In the genomic region with DNA sequence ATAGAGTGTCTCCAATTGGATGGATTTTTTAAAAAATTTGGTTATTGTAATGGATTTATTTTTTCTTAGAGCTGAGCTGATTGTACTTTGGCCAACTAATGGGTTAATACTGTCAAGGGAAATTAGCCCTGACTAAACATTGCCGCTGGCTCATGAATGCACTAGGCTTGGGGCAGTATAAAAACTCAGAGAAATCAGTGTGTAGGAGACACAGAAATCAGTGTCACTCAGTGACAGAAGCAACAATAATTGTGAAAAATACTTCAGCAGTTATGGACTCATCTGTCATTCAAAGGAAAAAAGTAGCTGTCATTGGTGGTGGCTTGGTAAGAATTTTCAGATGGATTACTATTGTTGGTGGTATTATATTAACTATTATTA, we compare ENCODE assay signal across 8 cellular contexts. TPM values are rescaled to one million over a fixed set of nuclear protein-coding genes. Genes with fewer than 3 reads are reported as not detected.
DNase-seq lines count a peak whose midpoint lies in the region; ATAC-seq and TF ChIP-seq lines count a peak whose summit lies in the region.

TSS of gene KMO (plus strand) at position 206 of the 381 bp plus-strand sequence. CDS start at position 273, 67 bp downstream.

- H3K4me1 ChIP-seq in BE2C: no peaks in the 10 kb centered on the region
- peaks cover 5% of the 10 kb centered on the region for H3K4me1 ChIP-seq in hepatocyte (ENCODE audit: insufficient read depth)

- no peaks in the 10 kb centered on the region for H3K9me2 ChIP-seq in hepatocyte (replicated peaks; ENCODE audit: insufficient read depth)

- no peak within 1 kb of the TSS for H3K27ac ChIP-seq in hepatocyte

- no peaks in the 10 kb centered on the region for H3K9me3 ChIP-seq in BE2C
- no peaks in the 10 kb centered on the region for H3K9me3 ChIP-seq in hepatocyte (ENCODE audit: low read depth)

- 19% methylated on average over 1 of the region's 1 CpG for WGBS in hepatocyte (ENCODE audit: low lambda C conversion rate, missing lambda C conversion rate)

- peak within 1 kb of the TSS; percentile 53; the same call in 1 of the 2 replicates for H3K4me3 Mint-ChIP-seq in WTC11
- peak within 1 kb of the TSS; percentile 87 to 94 for H3K4me3 Mint-ChIP-seq in stimulated activated naive CD8-positive, alpha-beta T cell treated with anti-CD3 and anti-CD28 coated beads, Interleukin-15, amount 100 ng/mL, for 72 hours

- H3K27me3 ChIP-seq in BE2C (peaks cover 37% of the 10 kb centered on the region), hepatocyte (peaks cover 3% of the 10 kb centered on the region)

- in situ Hi-C loops in GM13976 (cut with MboI; ENCODE audit: low sequenced_read_pairs, unreplicated experiment): no loop called here

- no peak for DNase-seq in BE2C
- no peak for DNase-seq in WTC11 (ENCODE audit: low spot score)
- peak; percentile 23 for DNase-seq in hepatocyte (ENCODE audit: low spot score)
- no peak for DNase-seq in stimulated activated naive CD8-positive, alpha-beta T cell treated with anti-CD3 and anti-CD28 coated beads, Interleukin-15, amount 100 ng/mL, for 72 hours
- no peak for DNase-seq in GM13976 (ENCODE audit: low spot score)
- DNase-seq in iPS-NIHi11 (ENCODE audit: low spot score): no peak

- H4K20me1 ChIP-seq in hepatocyte (ENCODE audit: insufficient read depth, poor library complexity, severe bottlenecking): no peaks in the 10 kb centered on the region

- H3K4me3 ChIP-seq in BE2C (ENCODE audit: low read depth, low read length) (peak within 1 kb of the TSS; percentile 69), hepatocyte (peak within 1 kb of the TSS; percentile 16)

- peak within 1 kb of the TSS; percentile 79 for H2AFZ ChIP-seq in hepatocyte

- H3K79me2 ChIP-seq in hepatocyte: no peaks in the 10 kb centered on the region

- ATAC-seq in GM19023 (IDR thresholded peaks at IDR 0.05; ENCODE audit: unreplicated experiment): peak; percentile 31
- peak; percentile 32 for ATAC-seq in HG03159 (IDR thresholded peaks at IDR 0.05; ENCODE audit: unreplicated experiment)
- no peak for ATAC-seq in WTC11
- peak; percentile 51 for ATAC-seq in stimulated activated naive CD8-positive, alpha-beta T cell treated with anti-CD3 and anti-CD28 coated beads, Interleukin-15, amount 100 ng/mL, for 72 hours

- CTCF ChIA-PET in WTC11 (lab: Charles Lee): no interaction called here

- H3K4me2 ChIP-seq in hepatocyte: peak within 1 kb of the TSS; percentile 71

- no peaks in the 10 kb centered on the region for H3K36me3 Mint-ChIP-seq in WTC11

- H3K4me1 Mint-ChIP-seq in WTC11: peaks cover 14% of the 10 kb centered on the region
- H3K4me1 Mint-ChIP-seq in stimulated activated naive CD8-positive, alpha-beta T cell treated with anti-CD3 and anti-CD28 coated beads, Interleukin-15, amount 100 ng/mL, for 72 hours: peaks cover 20% of the 10 kb centered on the region

- H3K27me3 Mint-ChIP-seq in WTC11 (ENCODE audit: low read depth): no peaks in the 10 kb centered on the region
- H3K27me3 Mint-ChIP-seq in stimulated activated naive CD8-positive, alpha-beta T cell treated with anti-CD3 and anti-CD28 coated beads, Interleukin-15, amount 100 ng/mL, for 72 hours: peaks cover 14% of the 10 kb centered on the region

- TF ChIP-seq CTCF in BE2C (IDR thresholded peaks at IDR 0.05; ENCODE audit: low read depth, low read length): no peak
- TF ChIP-seq CTCF in WTC11 (IDR thresholded peaks at IDR 0.05): no peak
- no peak for TF ChIP-seq CTCF in hepatocyte (IDR thresholded peaks at IDR 0.05; ENCODE audit: poor library complexity)
- no peak for TF ChIP-seq CTCF in GM13976 (IDR thresholded peaks at IDR 0.05; ENCODE audit: borderline replicate concordance, control extremely low read depth, extremely low read depth, insufficient read depth, missing control alignments)

- H3K36me3 ChIP-seq in BE2C (no peaks in the 10 kb centered on the region), hepatocyte (replicated peaks; ENCODE audit: insufficient read depth, low read depth) (no peaks in the 10 kb centered on the region)

- POLR2A ChIA-PET in WTC11 (lab: Charles Lee): no interaction called here

- H3K9me3 Mint-ChIP-seq in WTC11: no peaks in the 10 kb centered on the region
- H3K9me3 Mint-ChIP-seq in stimulated activated naive CD8-positive, alpha-beta T cell treated with anti-CD3 and anti-CD28 coated beads, Interleukin-15, amount 100 ng/mL, for 72 hours: no peaks in the 10 kb centered on the region

- no peak within 1 kb of the TSS for H3K27ac Mint-ChIP-seq in WTC11
- peak within 1 kb of the TSS in 1 of 2 donors; percentile 97 for H3K27ac Mint-ChIP-seq in stimulated activated naive CD8-positive, alpha-beta T cell treated with anti-CD3 and anti-CD28 coated beads, Interleukin-15, amount 100 ng/mL, for 72 hours

TF ChIP-seq in WTC11, 78 proteins besides CTCF, POLR2A, EP300 and RAD21 (continues in another document):
- no peak for TF ChIP-seq IRF1 (CRISPR knock-in tag; IDR thresholded peaks at IDR 0.05)
- TF ChIP-seq KAT7 (CRISPR knock-in tag; IDR thresholded peaks at IDR 0.05; ENCODE audit: borderline replicate concordance): no peak
- no peak for TF ChIP-seq NFATC4 (CRISPR knock-in tag; IDR thresholded peaks at IDR 0.05)
- TF ChIP-seq TCF7 (CRISPR knock-in tag; IDR thresholded peaks at IDR 0.05; ENCODE audit: low read depth): no peak
- no peak for TF ChIP-seq ZNF138 (CRISPR knock-in tag; conservative IDR thresholded peaks at IDR 0.05)
- no peak for TF ChIP-seq ZBTB21 (CRISPR knock-in tag; IDR thresholded peaks at IDR 0.05; ENCODE audit: borderline replicate concordance)
- TF ChIP-seq SP1 (CRISPR knock-in tag; conservative IDR thresholded peaks at IDR 0.05): no peak
- TF ChIP-seq NR1H2 (CRISPR knock-in tag; IDR thresholded peaks at IDR 0.05): no peak
- TF ChIP-seq TP53 (CRISPR knock-in tag; IDR thresholded peaks at IDR 0.05): no peak
- TF ChIP-seq ZNF423 (CRISPR knock-in tag; IDR thresholded peaks at IDR 0.05): no peak
- no peak for TF ChIP-seq AR (CRISPR knock-in tag; IDR thresholded peaks at IDR 0.05)
- TF ChIP-seq, protein P1, sequence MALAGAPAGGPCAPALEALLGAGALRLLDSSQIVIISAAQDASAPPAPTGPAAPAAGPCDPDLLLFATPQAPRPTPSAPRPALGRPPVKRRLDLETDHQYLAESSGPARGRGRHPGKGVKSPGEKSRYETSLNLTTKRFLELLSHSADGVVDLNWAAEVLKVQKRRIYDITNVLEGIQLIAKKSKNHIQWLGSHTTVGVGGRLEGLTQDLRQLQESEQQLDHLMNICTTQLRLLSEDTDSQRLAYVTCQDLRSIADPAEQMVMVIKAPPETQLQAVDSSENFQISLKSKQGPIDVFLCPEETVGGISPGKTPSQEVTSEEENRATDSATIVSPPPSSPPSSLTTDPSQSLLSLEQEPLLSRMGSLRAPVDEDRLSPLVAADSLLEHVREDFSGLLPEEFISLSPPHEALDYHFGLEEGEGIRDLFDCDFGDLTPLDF (CRISPR knock-in tag; IDR thresholded peaks at IDR 0.05): no peak
- no peak for TF ChIP-seq RORB (CRISPR knock-in tag; IDR thresholded peaks at IDR 0.05)
- TF ChIP-seq, protein P2, sequence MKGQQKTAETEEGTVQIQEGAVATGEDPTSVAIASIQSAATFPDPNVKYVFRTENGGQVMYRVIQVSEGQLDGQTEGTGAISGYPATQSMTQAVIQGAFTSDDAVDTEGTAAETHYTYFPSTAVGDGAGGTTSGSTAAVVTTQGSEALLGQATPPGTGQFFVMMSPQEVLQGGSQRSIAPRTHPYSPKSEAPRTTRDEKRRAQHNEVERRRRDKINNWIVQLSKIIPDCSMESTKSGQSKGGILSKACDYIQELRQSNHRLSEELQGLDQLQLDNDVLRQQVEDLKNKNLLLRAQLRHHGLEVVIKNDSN (CRISPR knock-in tag; IDR thresholded peaks at IDR 0.05): no peak

RNA-seq across cellular contexts. Expression of gene KMO, which starts in this region (rescaled TPM):
- polyA plus RNA-seq in BE2C (2012; ENCODE audit: insufficient read depth, insufficient read length, low read depth): not detected
- total RNA-seq in WTC11 (2021): not detected in 3 replicates
- total RNA-seq in hepatocyte: 1.4 and 2.0 TPM in 2 replicates
- polyA plus RNA-seq in hepatocyte: 0.22 and 2.8 TPM in 2 replicates
